In genomic region chr19:8316351-8317125, GRCh38 we compare ENCODE assay signal across 1 cellular context.
TF ChIP-seq lines count a peak whose summit lies in the region.

No MANE protein-coding gene starts in this region.

TF ChIP-seq in HepG2, 621 proteins besides CTCF, POLR2A, EP300 and RAD21:
- no peak for TF ChIP-seq ZBTB33 (CRISPR knock-in tag; IDR thresholded peaks at IDR 0.05)
- no peak for TF ChIP-seq ZNF430 (CRISPR knock-in tag; IDR thresholded peaks at IDR 0.05)
- TF ChIP-seq HDAC1 (CRISPR knock-in tag; IDR thresholded peaks at IDR 0.05), result no peak
- TF ChIP-seq RFXANK (CRISPR knock-in tag; IDR thresholded peaks at IDR 0.05), result no peak
- TF ChIP-seq RBFOX2 (IDR thresholded peaks at IDR 0.05; ENCODE audit: low read depth, low read length), result peak; percentile 14; the same call in 1 of the 2 replicates
- no peak for TF ChIP-seq ZFP62 (CRISPR knock-in tag; IDR thresholded peaks at IDR 0.05)
- TF ChIP-seq POGZ (CRISPR knock-in tag; IDR thresholded peaks at IDR 0.05), result no peak
- TF ChIP-seq ZNF704 (CRISPR knock-in tag; IDR thresholded peaks at IDR 0.05; ENCODE audit: borderline replicate concordance), result no peak
- TF ChIP-seq TBP (CRISPR knock-in tag; IDR thresholded peaks at IDR 0.05), result no peak
- TF ChIP-seq KMT2B (CRISPR knock-in tag; IDR thresholded peaks at IDR 0.05), result no peak
- TF ChIP-seq ETS1 (CRISPR knock-in tag; IDR thresholded peaks at IDR 0.05), result no peak
- no peak for TF ChIP-seq ARID5B (CRISPR knock-in tag; IDR thresholded peaks at IDR 0.05)
- TF ChIP-seq KLF13 (CRISPR knock-in tag; IDR thresholded peaks at IDR 0.05), result no peak
- peak; percentile 61; the same call in 1 of the 2 replicates for TF ChIP-seq POLR2G (IDR thresholded peaks at IDR 0.05; ENCODE audit: low read depth, low read length)
- TF ChIP-seq ZNF136 (CRISPR knock-in tag; IDR thresholded peaks at IDR 0.05; ENCODE audit: low read depth), result no peak
- peak; percentile 83 for TF ChIP-seq AGO2 (optimal IDR thresholded peaks at IDR 0.05; ENCODE audit: low read depth, low read length)
- 0 out of 2 replicates have a peak, but pooled peaks have one; percentile 18 for TF ChIP-seq BCL3 (CRISPR knock-in tag; IDR thresholded peaks at IDR 0.05)
- TF ChIP-seq ZNF451 (CRISPR knock-in tag; IDR thresholded peaks at IDR 0.05), result no peak
